9 cellular contexts compared by ENCODE assay signal in the genomic region with DNA sequence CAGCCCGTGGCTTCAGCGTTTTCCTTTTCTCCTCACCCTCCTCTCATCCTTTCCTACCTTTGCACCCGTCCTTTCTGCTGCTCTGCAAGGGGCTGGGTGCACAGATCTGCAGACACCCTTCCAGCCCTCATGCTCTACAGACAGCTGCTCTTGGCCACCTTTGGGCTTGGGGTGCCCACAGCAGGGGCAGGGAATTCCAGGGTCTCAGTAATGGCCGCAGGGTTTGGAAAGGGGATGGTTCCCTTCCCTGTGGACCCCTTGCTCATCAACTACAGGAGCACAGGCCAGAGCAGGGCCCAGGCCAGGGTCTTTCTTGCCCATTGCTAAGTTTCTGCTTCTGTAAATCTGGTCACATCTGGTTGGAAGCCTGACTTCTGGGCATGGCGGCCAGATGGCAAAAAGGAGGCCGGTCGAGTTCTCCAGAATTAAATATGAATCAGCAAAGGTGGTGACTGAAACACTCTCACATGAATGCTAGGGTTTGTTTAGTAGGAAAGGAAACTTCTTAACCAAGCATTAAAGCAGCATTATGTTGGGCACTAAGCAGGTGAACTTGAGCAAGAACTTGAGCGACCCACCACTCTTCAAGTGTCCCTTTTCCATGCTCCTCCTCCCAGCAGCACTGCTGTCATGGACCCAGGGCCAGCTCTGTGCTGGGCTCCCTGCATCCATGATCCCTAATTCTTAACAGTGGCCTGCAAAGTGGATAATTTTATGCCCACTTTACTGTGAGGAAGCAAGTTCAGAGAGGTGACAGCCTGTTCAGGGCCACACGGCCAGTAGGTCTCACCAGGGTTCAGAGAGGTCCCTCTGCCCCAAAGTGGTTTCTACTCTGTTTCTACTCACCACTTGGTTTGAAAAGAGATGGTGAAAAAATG. TPM values are rescaled to one million over a fixed set of nuclear protein-coding genes. Genes with fewer than 3 reads are reported as not detected.
DNase-seq lines count a peak whose midpoint lies in the region; ATAC-seq and TF ChIP-seq lines count a peak whose summit lies in the region.
"Had no signal": no experiment of that assay in that cellular context is flagged by ENCODE, and none has a peak within 500 bp of the region (broad histone marks: within the 10 kb centered on the region; RNA-seq: fewer than 3 reads in every experiment).

No MANE protein-coding gene starts in this region.

- no peaks in the 10 kb centered on the region for H3K36me3 Mint-ChIP-seq in nephron (ENCODE audit: low read depth)

- H3K4me3 ChIP-seq in MG63: peak overlapping the region; percentile 86

- H3K27ac Mint-ChIP-seq in nephron: no peak overlapping the region

- peaks cover 8% of the 10 kb centered on the region for H3K4me1 Mint-ChIP-seq in nephron

- ATAC-seq in esophagus mucosa: peak; percentile 5
- ATAC-seq in GM21528 (IDR thresholded peaks at IDR 0.05; ENCODE audit: low FRiP score, unreplicated experiment): no peak

- DNase-seq in MG63 (no peak), GOT3 (lab: John Stamatoyannopoulos, UW) (no peak), SIG-M5 treated with dmso at 0.1 percent for 504 hours (lab: John Stamatoyannopoulos, UW; ENCODE audit: unreplicated experiment) (no peak), GM19240 (ENCODE audit: insufficient read length, low spot score) (no peak)

- TF ChIP-seq CTCF in C4-2B (conservative IDR thresholded peaks at IDR 0.05) (no peak), nephron (IDR thresholded peaks at IDR 0.05; ENCODE audit: unreplicated experiment in 3 of 3) (no peak)

- no peaks in the 10 kb centered on the region for H3K27me3 ChIP-seq in MG63

- H3K9me3 Mint-ChIP-seq in nephron: peaks cover 8% of the 10 kb centered on the region

- H3K27me3 Mint-ChIP-seq in nephron (ENCODE audit: low read depth): peaks cover 36% of the 10 kb centered on the region

- peak overlapping the region; percentile 85 for H3K27ac ChIP-seq in C4-2B

- H3K4me3 Mint-ChIP-seq in nephron: peak overlapping the region; percentile 58 to 73 (median 62)

- peaks cover 27% of the 10 kb centered on the region for H3K36me3 ChIP-seq in MG63

- H3K9me3 ChIP-seq in MG63: no peaks in the 10 kb centered on the region

RNA-seq across cellular contexts. Expression of a gene that starts 1.5 kb away (rescaled TPM):
- 45.2 and 63.9 TPM in 2 replicates for total RNA-seq in MG63 (2014; rRNA removed; shearing (Covaris generic); ENCODE audit: low replicate concordance)
- 17.8 TPM for total RNA-seq in esophagus mucosa
- total RNA-seq: OCI-LY7 had no signal
